Comparison of ENCODE assay signal across 14 cellular contexts in genomic region chr2:38164881-38165280, GRCh38.
A peak's percentile ranks its signal among the peaks of the same experiment; 100 is the strongest.
DNase-seq lines count a peak whose midpoint lies in the region; ATAC-seq lines count a peak whose summit lies in the region.
"Had no signal": no experiment of that assay in that cellular context is flagged by ENCODE, and none has a peak within 500 bp of the region (broad histone marks: within the 10 kb centered on the region; RNA-seq: fewer than 3 reads in every experiment).

No MANE protein-coding gene starts in this region.

- H2BK5ac ChIP-seq in mesenchymal stem cell (ENCODE audit: low read depth, low read length, poor library complexity, severe bottlenecking), result no peak overlapping the region

- 0 out of 2 replicates have a peak, but pooled peaks cover 5% of the 10 kb centered on the region for H3F3A ChIP-seq in GM23248 (ENCODE audit: insufficient read depth)

- no peak overlapping the region for H2BK120ac ChIP-seq in mesenchymal stem cell (ENCODE audit: low read depth, low read length)

- H3K9ac ChIP-seq in mesenchymal stem cell (ENCODE audit: low read length), result no peak overlapping the region
- H3K9ac ChIP-seq in GM23248, result no peak overlapping the region
- H3K9ac ChIP-seq: BLaER1 treated with 17β-estradiol and CSF1 and Interleukin-3, amounts not matched to agents 10 nM and 100 nM had no signal

- no peak overlapping the region for H3K18ac ChIP-seq in mesenchymal stem cell (ENCODE audit: low read depth in 1 of 2, low read length in 2 of 2)

- H2AK5ac ChIP-seq in mesenchymal stem cell (ENCODE audit: low read length, severe bottlenecking), result no peak overlapping the region

- no peak overlapping the region for H4K8ac ChIP-seq in mesenchymal stem cell (ENCODE audit: low read length)

- no peak overlapping the region for H3K4ac ChIP-seq in mesenchymal stem cell (ENCODE audit: low read depth in 1 of 2, low read length in 2 of 2)

- H3K27ac ChIP-seq in mesenchymal stem cell (ENCODE audit: low read length, poor library complexity, severe bottlenecking) (peak overlapping the region; percentile 48), GM23248 (no peak overlapping the region)
- H3K27ac ChIP-seq: BLaER1 treated with 17β-estradiol and CSF1 and Interleukin-3, amounts not matched to agents 10 nM and 100 nM; colonic mucosa; right atrium auricular region had no signal

- no peaks in the 10 kb centered on the region for H3K36me3 ChIP-seq in mesenchymal stem cell (ENCODE audit: control insufficient read depth in 1 of 2, insufficient read depth in 2 of 2, low read depth in 1 of 2, low read length in 2 of 2)
- H3K36me3 ChIP-seq in GM23248 (ENCODE audit: low read depth), result no peaks in the 10 kb centered on the region
- H3K36me3 ChIP-seq: BLaER1 treated with 17β-estradiol and CSF1 and Interleukin-3, amounts not matched to agents 10 nM and 100 nM; colonic mucosa; right atrium auricular region had no signal

- H2AFZ ChIP-seq in mesenchymal stem cell (ENCODE audit: low read depth, low read length), result no peak overlapping the region
- H2AFZ ChIP-seq in GM23248, result no peak overlapping the region

- H3K79me2 ChIP-seq in GM23248 (ENCODE audit: insufficient read depth), result no peaks in the 10 kb centered on the region

- H3K4me3 ChIP-seq in mesenchymal stem cell (ENCODE audit: insufficient read depth in 1 of 2, low read depth in 1 of 2, low read length in 2 of 2) (no peak overlapping the region), GM23248 (no peak overlapping the region)
- H3K4me3 ChIP-seq: BLaER1 treated with 17β-estradiol and CSF1 and Interleukin-3, amounts not matched to agents 10 nM and 100 nM; colonic mucosa; right atrium auricular region had no signal

- H2BK12ac ChIP-seq in mesenchymal stem cell (ENCODE audit: low read length in 2 of 2), result no peak overlapping the region

- H3K9me2 ChIP-seq in GM23248 (ENCODE audit: insufficient read depth), result no peaks in the 10 kb centered on the region

- H3K23ac ChIP-seq in mesenchymal stem cell (ENCODE audit: low read length in 2 of 2), result no peak overlapping the region

- H3K4me1 ChIP-seq in mesenchymal stem cell (ENCODE audit: control insufficient read depth, insufficient read depth, low read depth, low read length), result peaks cover 12% of the 10 kb centered on the region
- peaks cover 11% of the 10 kb centered on the region for H3K4me1 ChIP-seq in GM23248 (ENCODE audit: insufficient read depth)
- H3K4me1 ChIP-seq: colonic mucosa, right atrium auricular region had no signal

- no peak overlapping the region for H4K91ac ChIP-seq in mesenchymal stem cell (ENCODE audit: low read length)

- no peak for DNase-seq in mesenchymal stem cell
- DNase-seq in NCI-H2029 (lab: John Stamatoyannopoulos, UW), result no peak
- DNase-seq in GM23248, result no peak
- DNase-seq: colonic mucosa, NCI-H510A treated with DMSO at 0.1 percent for 48 hours, SIG-M5, substantia nigra had no signal

- H3K14ac ChIP-seq in mesenchymal stem cell (ENCODE audit: low read length in 2 of 2), result no peak overlapping the region

- ATAC-seq in GM18861 (IDR thresholded peaks at IDR 0.05; ENCODE audit: unreplicated experiment), result peak; percentile 75
- peak; percentile 84 for ATAC-seq in GM21723 (IDR thresholded peaks at IDR 0.05; ENCODE audit: unreplicated experiment)
- peak; percentile 85 for ATAC-seq in HG03457 (IDR thresholded peaks at IDR 0.05; ENCODE audit: unreplicated experiment)
- ATAC-seq in GM21786 (IDR thresholded peaks at IDR 0.05; ENCODE audit: unreplicated experiment), result no peak
- ATAC-seq in HG03159 (IDR thresholded peaks at IDR 0.05; ENCODE audit: unreplicated experiment), result no peak

- WGBS in mesenchymal stem cell, result 86% methylated on average over 4 of the region's 4 CpGs
- 94 to 97% methylated on average over 4 of the region's 4 CpGs for WGBS in GM23248 (ENCODE audit: low coverage in 1 of 2, low lambda C conversion rate in 2 of 2, missing lambda C conversion rate in 2 of 2), 2 experiments

- no peak overlapping the region for H2BK15ac ChIP-seq in mesenchymal stem cell (ENCODE audit: low read depth, poor library complexity, severe bottlenecking)

- in situ Hi-C loops in GM23248 (cut with MboI), result no loop called here

- no peaks in the 10 kb centered on the region for H3K79me1 ChIP-seq in mesenchymal stem cell (replicated peaks; ENCODE audit: low read length, poor library complexity, severe bottlenecking)

- H4K20me1 ChIP-seq in GM23248 (ENCODE audit: insufficient read depth), result no peaks in the 10 kb centered on the region
- H4K20me1 ChIP-seq: BLaER1 treated with 17β-estradiol and CSF1 and Interleukin-3, amounts not matched to agents 10 nM and 100 nM had no signal

- H3K9me3 ChIP-seq in mesenchymal stem cell (ENCODE audit: control insufficient read depth, low read length), result no peaks in the 10 kb centered on the region
- H3K9me3 ChIP-seq in GM23248 (ENCODE audit: low read depth), result no peaks in the 10 kb centered on the region
- H3K9me3 ChIP-seq: BLaER1 treated with 17β-estradiol and CSF1 and Interleukin-3, amounts not matched to agents 10 nM and 100 nM; colonic mucosa; right atrium auricular region had no signal

- no peaks in the 10 kb centered on the region for H3K27me3 ChIP-seq in mesenchymal stem cell (ENCODE audit: control insufficient read depth in 1 of 2, insufficient read depth in 1 of 2, low read length in 2 of 2)
- H3K27me3 ChIP-seq in GM23248 (replicated peaks; ENCODE audit: insufficient read depth), result no peaks in the 10 kb centered on the region
- H3K27me3 ChIP-seq: BLaER1 treated with 17β-estradiol and CSF1 and Interleukin-3, amounts not matched to agents 10 nM and 100 nM; colonic mucosa; right atrium auricular region had no signal

- H3K4me2 ChIP-seq in mesenchymal stem cell (ENCODE audit: low read length, poor library complexity, severe bottlenecking) (no peak overlapping the region), GM23248 (ENCODE audit: unreplicated experiment) (no peak overlapping the region)
- H3K4me2 ChIP-seq: BLaER1 treated with 17β-estradiol and CSF1 and Interleukin-3, amounts not matched to agents 10 nM and 100 nM had no signal

Comparison
In these comparisons a context has a peak if more than half of its experiments do, and no peak if none do; other contexts are left out.
1. ATAC-seq: peak in GM18861 (single experiment), GM21723 (single experiment) and HG03457 (single experiment); none in GM21786 (single experiment) and HG03159 (single experiment).